ENCODE assay signal across 22 cellular contexts in genomic region chr13:24385902-24386301, GRCh38.
"Had no signal": no experiment of that assay in that cellular context is flagged by ENCODE, and none has a peak within 500 bp of the region (broad histone marks: within the 10 kb centered on the region; RNA-seq: fewer than 3 reads in every experiment).

No MANE protein-coding gene starts in this region.

- H3K27me3 ChIP-seq: colonic mucosa, esophagus squamous epithelium, foreskin keratinocyte, gastrocnemius medialis, gastroesophageal sphincter, heart left ventricle, heart right ventricle had no signal

- ATAC-seq: effector memory CD8-positive, alpha-beta T cell; foreskin keratinocyte; gastrocnemius medialis; gastroesophageal sphincter; heart left ventricle; heart right ventricle had no signal

- H3K9me3 Mint-ChIP-seq: dendritic cell treated with granulocyte-macrophage colony-stimulating factor and Interleukin-4, amounts not matched to agents 40 ng/mL and 50 ng/mL, for 4 days; effector memory CD8-positive, alpha-beta T cell; endodermal cell had no signal

- H3K4me3 Mint-ChIP-seq: dendritic cell treated with granulocyte-macrophage colony-stimulating factor and Interleukin-4, amounts not matched to agents 40 ng/mL and 50 ng/mL, for 4 days; effector memory CD8-positive, alpha-beta T cell; endodermal cell had no signal

- H3K36me3 ChIP-seq: colonic mucosa, esophagus squamous epithelium, gastrocnemius medialis, gastroesophageal sphincter, heart left ventricle, heart right ventricle had no signal

- DNase-seq: colonic mucosa; dermis blood vessel endothelial cell; dorsolateral prefrontal cortex; effector CD4-positive, alpha-beta T cell; effector CD8-positive, alpha-beta T cell; effector memory CD4-positive, alpha-beta T cell; effector memory CD8-positive, alpha-beta T cell; endodermal cell; erythroblast; esophagus squamous epithelium; foreskin fibroblast; foreskin keratinocyte; foreskin melanocyte; gastrocnemius medialis; glutamatergic neuron; head of caudate nucleus; heart left ventricle; heart right ventricle had no signal

- H3K27ac Mint-ChIP-seq: dendritic cell treated with granulocyte-macrophage colony-stimulating factor and Interleukin-4, amounts not matched to agents 40 ng/mL and 50 ng/mL, for 4 days; effector memory CD8-positive, alpha-beta T cell had no signal

- H3K27ac ChIP-seq: colonic mucosa, coronary artery, dorsolateral prefrontal cortex, epithelial cell of prostate, esophagus squamous epithelium, foreskin keratinocyte, gastrocnemius medialis, gastroesophageal sphincter, heart left ventricle, heart right ventricle had no signal

- H3K4me1 ChIP-seq: colonic mucosa, esophagus squamous epithelium, foreskin keratinocyte, gastrocnemius medialis, gastroesophageal sphincter, heart left ventricle, heart right ventricle had no signal

- H3K27me3 Mint-ChIP-seq: dendritic cell treated with granulocyte-macrophage colony-stimulating factor and Interleukin-4, amounts not matched to agents 40 ng/mL and 50 ng/mL, for 4 days had no signal

- H3K4me3 ChIP-seq: colonic mucosa, coronary artery, dorsolateral prefrontal cortex, esophagus squamous epithelium, gastrocnemius medialis, gastroesophageal sphincter, heart left ventricle, heart right ventricle had no signal

- H3K9me3 ChIP-seq: colonic mucosa, esophagus squamous epithelium, gastrocnemius medialis, gastroesophageal sphincter, heart left ventricle, heart right ventricle had no signal
